ENCODE assay signal across 9 cellular contexts in the genomic region with DNA sequence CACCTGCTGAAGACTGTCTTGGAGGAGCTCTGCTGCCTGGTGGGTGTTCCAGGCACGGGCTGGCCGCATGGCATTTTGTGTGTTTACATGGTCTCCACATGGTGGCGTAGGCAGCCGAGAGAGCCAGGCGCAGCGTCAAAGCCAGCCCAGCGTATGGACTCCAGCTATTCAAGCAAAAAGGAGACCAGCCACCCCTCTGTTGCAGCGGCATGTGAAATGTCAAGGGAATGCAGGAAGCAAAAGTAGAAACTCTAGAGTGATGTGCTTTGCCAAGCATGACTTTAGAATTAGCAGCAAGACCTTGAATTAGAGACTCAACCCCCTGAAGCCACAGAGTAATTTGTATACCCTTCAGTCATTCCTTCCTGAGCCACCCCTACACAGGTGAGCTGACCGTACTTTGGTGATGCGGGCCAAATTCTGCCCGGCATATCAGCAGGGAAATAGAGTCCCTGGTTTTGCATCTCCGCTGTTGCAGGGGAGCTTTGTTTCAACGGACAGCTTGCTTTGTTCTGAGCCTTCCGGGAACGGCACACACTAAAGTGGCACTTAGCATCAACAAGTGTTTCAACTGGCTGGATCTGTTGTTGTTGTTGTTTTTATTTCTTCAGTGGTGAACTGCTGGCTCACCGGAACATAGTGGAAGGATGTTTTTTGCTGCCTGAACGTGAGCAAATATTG. TPM values are rescaled to one million over a fixed set of nuclear protein-coding genes. Genes with fewer than 3 reads are reported as not detected.
DNase-seq lines count a peak whose midpoint lies in the region; ATAC-seq, FAIRE-seq and TF ChIP-seq lines count a peak whose summit lies in the region.
"Had no signal": no experiment of that assay in that cellular context is flagged by ENCODE, and none has a peak within 500 bp of the region (broad histone marks: within the 10 kb centered on the region; RNA-seq: fewer than 3 reads in every experiment).

No MANE protein-coding gene starts in this region.

- H3K4me3 ChIP-seq in H1 (ENCODE audit: extremely low read depth in 1 of 4, insufficient read depth in 2 of 4, low read depth in 3 of 4, low read length in 4 of 4) (no peak overlapping the region), transverse colon (no peak overlapping the region)

- H4K8ac ChIP-seq in H1 (ENCODE audit: extremely low read depth, insufficient read depth, low read length) = no peak overlapping the region

- no peak overlapping the region for H3K23ac ChIP-seq in H1 (ENCODE audit: insufficient read length)

- H2AK5ac ChIP-seq in H1 (ENCODE audit: low read depth, low read length) = no peak overlapping the region

- no peak overlapping the region for H2BK5ac ChIP-seq in H1 (ENCODE audit: low read depth, low read length)

- no peak overlapping the region; a peak in 1 of 4 replicates for H3K4me2 ChIP-seq in H1 (ENCODE audit: insufficient read depth in 1 of 2, low read depth in 2 of 2, low read length in 2 of 2)

- no peak overlapping the region for H4K91ac ChIP-seq in H1 (replicated peaks; ENCODE audit: insufficient read length, low read length)

- no peak for TF ChIP-seq EP300 in H1 (IDR thresholded peaks at IDR 0.05; ENCODE audit: borderline replicate concordance in 1 of 2, low read depth in 2 of 2, low read length in 2 of 2)
- no peak for TF ChIP-seq EP300 in transverse colon (IDR thresholded peaks at IDR 0.05; ENCODE audit: low read depth)

- no peak overlapping the region for H3K27ac Mint-ChIP-seq in activated naive CD4-positive, alpha-beta T cell treated with anti-CD3 and anti-CD28 coated beads for 36 hours
- H3K27ac Mint-ChIP-seq in nephron = no peak overlapping the region

- H3K9me3 ChIP-seq in H1 (ENCODE audit: insufficient read depth in 2 of 2, low read depth in 1 of 2, low read length in 1 of 2) (peaks cover 22 to 73% of the 10 kb centered on the region in 2 experiments; a peak in 3 of 4 replicates), transverse colon (no peaks in the 10 kb centered on the region)

- no peak overlapping the region for H3K4me3 Mint-ChIP-seq in activated naive CD4-positive, alpha-beta T cell treated with anti-CD3 and anti-CD28 coated beads for 36 hours
- H3K4me3 Mint-ChIP-seq in nephron = no peak overlapping the region
- H3K4me3 Mint-ChIP-seq: central memory CD8-positive, alpha-beta T cell had no signal

- FAIRE-seq in H1 (lab: Jason Lieb, UNC) = no peak

- H3K79me2 ChIP-seq in H1 (ENCODE audit: control insufficient read depth in 1 of 2, insufficient read depth in 2 of 2, low read length in 2 of 2) = no peaks in the 10 kb centered on the region

- no peak overlapping the region for H2BK12ac ChIP-seq in H1 (ENCODE audit: low read depth, low read length)

- H2AFZ ChIP-seq in H1 (ENCODE audit: low read length) = peak overlapping the region; percentile 65; the same call in 1 of the 2 replicates

- TF ChIP-seq RAD21 in H1 (IDR thresholded peaks at IDR 0.05 in 1 of 2, conservative IDR thresholded peaks at IDR 0.05 in 1 of 2; ENCODE audit: low read depth in 2 of 2, low read length in 2 of 2) = peak; percentile 48 to 66

- H3K27me3 ChIP-seq in H1 (replicated peaks in 1 of 4; ENCODE audit: control insufficient read depth in 3 of 4, extremely low read depth in 1 of 4, insufficient read depth in 3 of 4, low read length in 3 of 4) (no peaks in the 10 kb centered on the region), transverse colon (no peaks in the 10 kb centered on the region)

- H3K23me2 ChIP-seq in H1 (ENCODE audit: low read depth, low read length) = no peaks in the 10 kb centered on the region

- 0 out of 2 replicates have a peak overlapping the region, but pooled peaks have one; percentile 75 for H2BK15ac ChIP-seq in H1 (ENCODE audit: low read length)

- H3K27ac ChIP-seq in H1 (ENCODE audit: low read depth, low read length) (no peak overlapping the region), transverse colon (no peak overlapping the region)

- H3K4me1 Mint-ChIP-seq in activated naive CD4-positive, alpha-beta T cell treated with anti-CD3 and anti-CD28 coated beads for 36 hours (ENCODE audit: low read depth) = no peaks in the 10 kb centered on the region
- H3K4me1 Mint-ChIP-seq in nephron = peaks cover 29% of the 10 kb centered on the region

- intact Hi-C loops in activated naive CD4-positive, alpha-beta T cell treated with anti-CD3 and anti-CD28 coated beads for 36 hours (cut with micrococcal nuclease) = no loop called here
- intact Hi-C loops in transverse colon (cut with DNase I; ENCODE audit: low total_unique reads) = no loop called here

- H3K9ac ChIP-seq in H1 (replicated peaks in 1 of 4; ENCODE audit: extremely low read depth in 1 of 4, low read depth in 3 of 4, low read length in 3 of 4) = no peak overlapping the region

- peaks cover 10% of the 10 kb centered on the region for H3K27me3 Mint-ChIP-seq in activated naive CD4-positive, alpha-beta T cell treated with anti-CD3 and anti-CD28 coated beads for 36 hours (ENCODE audit: low read depth)
- H3K27me3 Mint-ChIP-seq in nephron (ENCODE audit: low read depth) = peaks cover 13% of the 10 kb centered on the region

- H2BK120ac ChIP-seq in H1 (replicated peaks; ENCODE audit: low read depth, low read length) = no peak overlapping the region

- no peaks in the 10 kb centered on the region for H4K20me1 ChIP-seq in H1 (replicated peaks in 1 of 2; ENCODE audit: control insufficient read depth in 1 of 2, insufficient read depth in 2 of 2, low read length in 2 of 2)

- H3K36me3 Mint-ChIP-seq in activated naive CD4-positive, alpha-beta T cell treated with anti-CD3 and anti-CD28 coated beads for 36 hours (ENCODE audit: low read depth) = no peaks in the 10 kb centered on the region
- no peaks in the 10 kb centered on the region for H3K36me3 Mint-ChIP-seq in nephron (ENCODE audit: low read depth)

- peak; percentile 60 for ATAC-seq in HG02588 (IDR thresholded peaks at IDR 0.05; ENCODE audit: unreplicated experiment)

- POLR2A ChIA-PET in H1 (lab: Charles Lee; ENCODE audit: partially characterized antibody) = no interaction called here

- H3K4me1 ChIP-seq in H1 (replicated peaks in 1 of 4; ENCODE audit: control insufficient read depth in 3 of 4, insufficient read depth in 4 of 4, low read length in 3 of 4) = no peaks in the 10 kb centered on the region; a peak in 1 of 7 replicates
- no peaks in the 10 kb centered on the region for H3K4me1 ChIP-seq in transverse colon

- no peak overlapping the region for H3K4ac ChIP-seq in H1 (replicated peaks; ENCODE audit: insufficient read length, low read depth, low read length)

- peak; percentile 52 to 62 (median 55) for TF ChIP-seq CTCF in H1 (IDR thresholded peaks at IDR 0.05; ENCODE audit: control extremely low read depth in 1 of 3, insufficient read depth in 1 of 3, low read depth in 1 of 3, low read length in 3 of 3)
- TF ChIP-seq CTCF in nephron (IDR thresholded peaks at IDR 0.05; ENCODE audit: unreplicated experiment in 3 of 3) = peak; percentile 35 to 48 (median 37)
- no peak for TF ChIP-seq CTCF in transverse colon (IDR thresholded peaks at IDR 0.05)

- H3K56ac ChIP-seq in H1 (replicated peaks; ENCODE audit: insufficient read length, low read depth, low read length) = no peak overlapping the region

- CTCF ChIA-PET in activated naive CD4-positive, alpha-beta T cell treated with anti-CD3 and anti-CD28 coated beads for 36 hours (lab: Charles Lee) = interaction anchor here (0.6 to 1.2 kb wide), 5 partner anchors 19 to 438 kb away, joined by 3 to 7 read pairs (median 4); no protein-coding TSS in a partner anchor
- CTCF ChIA-PET in H1 (lab: Charles Lee; ENCODE audit: partially characterized antibody) = interaction anchor here (0.7 to 1.2 kb wide), 4 partner anchors 24 to 892 kb away, joined by 3 to 4 read pairs (median 3); no protein-coding TSS in a partner anchor

- WGBS in H1 (ENCODE audit: extremely low coverage in 1 of 2, insufficient coverage in 1 of 2, insufficient read length in 1 of 2, insufficient replicate concordance in 2 of 2, low coverage in 1 of 2, low lambda C conversion rate in 2 of 2, missing lambda C conversion rate in 1 of 2), 2 experiments = 70% methylated on average over 17 of the region's 17 CpGs; no CpG with 5 or more reads in 1 of the 2 experiments
- WGBS in transverse colon (ENCODE audit: low coverage in 1 of 2), 2 donors = 48 to 73% methylated on average over 3 to 17 of the region's 17 CpGs

- H3K36me3 ChIP-seq in H1 (ENCODE audit: control insufficient read depth in 2 of 4, insufficient read depth in 4 of 4, low read length in 3 of 4) = no peaks in the 10 kb centered on the region
- no peaks in the 10 kb centered on the region for H3K36me3 ChIP-seq in transverse colon

- no peak overlapping the region for H3K14ac ChIP-seq in H1 (ENCODE audit: insufficient read length)

- peak; percentile 33 for DNase-seq in activated naive CD4-positive, alpha-beta T cell treated with anti-CD3 and anti-CD28 coated beads for 36 hours
- DNase-seq in activated naive CD4-positive, alpha-beta T cell (lab: John Stamatoyannopoulos, UW) = no peak
- peak; percentile 2 for DNase-seq in NCI-H510A (lab: John Stamatoyannopoulos, UW)
- DNase-seq in H1 (ENCODE audit: low read depth in 1 of 2, low spot score in 2 of 2) = peak; percentile 58 to 77
- DNase-seq in KG1 (lab: John Stamatoyannopoulos, UW) = no peak
- no peak for DNase-seq in transverse colon

- H3K79me1 ChIP-seq in H1 (ENCODE audit: low read depth, low read length) = no peaks in the 10 kb centered on the region

- no peak for TF ChIP-seq POLR2A in H1 (IDR thresholded peaks at IDR 0.05; ENCODE audit: control extremely low read depth in 1 of 2, low read depth in 2 of 2, low read length in 2 of 2)
- TF ChIP-seq POLR2A in transverse colon (IDR thresholded peaks at IDR 0.05) = no peak

- no peak overlapping the region for H2BK20ac ChIP-seq in H1 (ENCODE audit: low read length)

- H3K18ac ChIP-seq in H1 (ENCODE audit: extremely low read depth, low read length) = no peak overlapping the region

- in situ Hi-C loops in transverse colon (cut with MboI; ENCODE audit: low pct_ligation_motif_present in 1 of 4, low pct_unique_long_range_greater_than_20kb in 1 of 4, low sequenced_read_pairs in 3 of 4) = no loop called here

- no peaks in the 10 kb centered on the region for H3K9me3 Mint-ChIP-seq in activated naive CD4-positive, alpha-beta T cell treated with anti-CD3 and anti-CD28 coated beads for 36 hours
- no peaks in the 10 kb centered on the region for H3K9me3 Mint-ChIP-seq in nephron
- H3K9me3 Mint-ChIP-seq: central memory CD8-positive, alpha-beta T cell had no signal

- no peak overlapping the region for H4K5ac ChIP-seq in H1 (ENCODE audit: insufficient read length, low read depth, low read length)

RNA-seq across cellular contexts. Expression of a gene that starts 48.5 kb away (rescaled TPM):
- not detected for total RNA-seq in activated naive CD4-positive, alpha-beta T cell treated with anti-CD3 and anti-CD28 coated beads for 36 hours
- total RNA-seq in H1 (2021; fragmentation: NEBNext Ultra II Directional; extraction: Animal tissue kit (Norgen Biotek cat#: 25700)) = 0.30 and 0.42 TPM in 2 replicates
- 0.06 and 0.14 TPM in 2 replicates for polyA plus RNA-seq in H1 (2011; rRNA removed)
- 0.04 TPM for polyA plus RNA-seq in H1 (2011; cell fraction: cytosol; rRNA removed)
- polyA plus RNA-seq in H1 (2011; cell fraction: nucleus; rRNA removed) = 0.13 TPM
- 0.09 to 0.24 TPM (median 0.11 TPM) in 4 replicates for polyA plus RNA-seq in H1 (2012, experiment 1 of 2)
- polyA plus RNA-seq in H1 (2012, experiment 2 of 2) = 0.05 TPM
- polyA plus RNA-seq in H1 (2013, experiment 1 of 2) = 0.55 TPM
- 0.39 TPM for polyA plus RNA-seq in H1 (2013, experiment 2 of 2)
- polyA minus RNA-seq in H1 (2011; rRNA and poly(A)+ RNA removed) = 0.07 and 0.16 TPM in 2 replicates
- not detected for polyA minus RNA-seq in H1 (2011; cell fraction: cytosol; rRNA and poly(A)+ RNA removed)
- polyA minus RNA-seq in H1 (2011; cell fraction: nucleus; rRNA and poly(A)+ RNA removed) = 0.10 TPM
- 10 to 100 TPM in 1 of 4 donors, 1 to 10 TPM in 2, under 1 TPM in 1; 0.64 to 14.2 (median 2.4) TPM for total RNA-seq in transverse colon

Comparison
In these comparisons a context has a peak if more than half of its experiments do, and no peak if none do; other contexts are left out.
1. DNase-seq: peak in activated naive CD4-positive, alpha-beta T cell treated with anti-CD3 and anti-CD28 coated beads for 36 hours (single experiment), NCI-H510A (single experiment) and H1 (2 of 2); none in activated naive CD4-positive, alpha-beta T cell (0 of 4), KG1 (single experiment) and transverse colon (single experiment).
2. CTCF ChIP-seq: peak in H1 (3 of 3) and nephron (3 of 3); none in transverse colon (0 of 5).